8 cellular contexts compared by ENCODE assay signal in genomic region chr11:126304457-126305072, GRCh38. TPM values are rescaled to one million over a fixed set of nuclear protein-coding genes. Genes with fewer than 3 reads are reported as not detected.
A peak's percentile ranks its signal among the peaks of the same experiment; 100 is the strongest.
DNase-seq lines count a peak whose midpoint lies in the region; ATAC-seq and TF ChIP-seq lines count a peak whose summit lies in the region.

No MANE protein-coding gene starts in this region.

- peaks cover 54% of the 10 kb centered on the region for H3K36me3 Mint-ChIP-seq in nephron progenitor cell (ENCODE audit: low read depth)

- peak overlapping the region; percentile 91 for H3K4me3 Mint-ChIP-seq in nephron progenitor cell

- H3K27ac Mint-ChIP-seq in nephron progenitor cell: peak overlapping the region; percentile 89

- peaks cover 12% of the 10 kb centered on the region for H3K9me3 Mint-ChIP-seq in nephron progenitor cell

- CTCF ChIA-PET in AG04450 (lab: Charles Lee) (interaction anchor here (1.1 to 3.0 kb wide), 3 partner anchors 14 to 412 kb away, joined by 4 to 19 read pairs (median 4); no protein-coding TSS in a partner anchor), Panc1 (lab: Charles Lee) (interaction anchor here (1.1 kb wide), 1 partner anchor 51 kb away, joined by 4 read pairs; the partner anchor contains the start of gene ST3GAL4)

- H3K27me3 ChIP-seq in AG04450 (ENCODE audit: control insufficient read depth, insufficient read depth, low read length) (no peaks in the 10 kb centered on the region), Panc1 (ENCODE audit: control insufficient read depth, insufficient read depth, low read length) (no peaks in the 10 kb centered on the region), endocrine pancreas (ENCODE audit: control insufficient read depth, insufficient read depth, low read length) (no peaks in the 10 kb centered on the region)

- peak overlapping the region; percentile 21 for H3K27ac ChIP-seq in AG04450 (ENCODE audit: low read depth, low read length)
- H3K27ac ChIP-seq in Panc1 (ENCODE audit: low read length): peak overlapping the region; percentile 98

- no peak for DNase-seq in AG04450 (ENCODE audit: low read depth, low spot score)
- DNase-seq in Panc1 (ENCODE audit: low read depth, low spot score): no peak
- DNase-seq in nephron progenitor cell: no peak
- no peak for DNase-seq in SKM-1 treated with dmso at 0.1 percent for 144 hours (lab: John Stamatoyannopoulos, UW; ENCODE audit: unreplicated experiment)
- DNase-seq in NCI-H2196 (lab: John Stamatoyannopoulos, UW; ENCODE audit: unreplicated experiment): no peak

- peaks cover 2% of the 10 kb centered on the region for H3K27me3 Mint-ChIP-seq in nephron progenitor cell (ENCODE audit: low read depth, poor library complexity)

- peaks cover 37% of the 10 kb centered on the region for H3K4me1 Mint-ChIP-seq in nephron progenitor cell

- H3K36me3 ChIP-seq in Panc1 (ENCODE audit: control insufficient read depth, insufficient read depth, low read length): no peaks in the 10 kb centered on the region
- H3K36me3 ChIP-seq in endocrine pancreas (ENCODE audit: control insufficient read depth, insufficient read depth, low read length): no peaks in the 10 kb centered on the region

- in situ Hi-C loops in Panc1 (cut with HindIII; ENCODE audit: low pct_unique_long_range_greater_than_20kb, low sequenced_read_pairs): no loop called here

- peaks cover 3% of the 10 kb centered on the region; the same call in 1 of the 2 replicates for H3K9me3 ChIP-seq in AG04450 (ENCODE audit: control insufficient read depth, insufficient read depth, low read length)
- no peaks in the 10 kb centered on the region for H3K9me3 ChIP-seq in Panc1 (ENCODE audit: control insufficient read depth, insufficient read depth, low read depth, low read length)
- H3K9me3 ChIP-seq in endocrine pancreas (ENCODE audit: control insufficient read depth, low read length): no peaks in the 10 kb centered on the region

- intact Hi-C loops in Panc1 (cut with micrococcal nuclease; ENCODE audit: unreplicated experiment): no loop called here

- POLR2A ChIA-PET in AG04450 (lab: Yijun Ruan, JAX): interaction anchor here (0.6 to 1.0 kb wide), 5 partner anchors 11 to 164 kb away, joined by 3 to 14 read pairs (median 3); no protein-coding TSS in a partner anchor
- POLR2A ChIA-PET in Panc1 (lab: Charles Lee): no interaction called here

- H3K4me1 ChIP-seq in Panc1 (ENCODE audit: control insufficient read depth, insufficient read depth, low read length) (peaks cover 7% of the 10 kb centered on the region; the same call in 1 of the 2 replicates), endocrine pancreas (ENCODE audit: control insufficient read depth, insufficient read depth, low read length) (no peaks in the 10 kb centered on the region)

- BruUV-seq in Panc1 (replicated peaks; lab: Mats Ljungman, UMichigan): TSS peak; percentile 74

- TF ChIP-seq CTCF in AG04450 (IDR thresholded peaks at IDR 0.05; ENCODE audit: low read depth, low read length): no peak
- no peak for TF ChIP-seq CTCF in Panc1 (IDR thresholded peaks at IDR 0.05)
- no peak for TF ChIP-seq CTCF in nephron progenitor cell (IDR thresholded peaks at IDR 0.05)

- peak; percentile 31 for ATAC-seq in GM21447 (IDR thresholded peaks at IDR 0.05; ENCODE audit: unreplicated experiment)
- ATAC-seq in Panc1: peak; percentile 18
- no peak for ATAC-seq in HG02840 (IDR thresholded peaks at IDR 0.05; ENCODE audit: low FRiP score, unreplicated experiment)

- H3K9ac ChIP-seq in endocrine pancreas (ENCODE audit: control insufficient read depth, insufficient read depth, low read length): peak overlapping the region; percentile 91

- peak overlapping the region; percentile 92 for H3K4me3 ChIP-seq in AG04450 (ENCODE audit: low read depth, low read length)
- H3K4me3 ChIP-seq in Panc1 (ENCODE audit: low read depth in 2 of 2, low read length in 2 of 2): peak overlapping the region; percentile 72 to 75
- peak overlapping the region; percentile 90 for H3K4me3 ChIP-seq in endocrine pancreas (ENCODE audit: control insufficient read depth, insufficient read depth, low read length)

RNA-seq across cellular contexts. Expression of gene DCPS, which starts 0.7 kb away (rescaled TPM):
- 20.4 and 24.3 TPM in 2 replicates for polyA plus RNA-seq in AG04450 (2011; rRNA removed)
- polyA minus RNA-seq in AG04450 (2011; rRNA and poly(A)+ RNA removed): 13.2 and 13.9 TPM in 2 replicates
- 34.8 TPM for total RNA-seq in Panc1 (2021; ENCODE audit: unreplicated experiment)
- polyA plus RNA-seq in Panc1 (2012; ENCODE audit: insufficient read length): 52.2 TPM

RNA-seq across cellular contexts. Expression of gene TIRAP, which starts 21.7 kb away (rescaled TPM):
- polyA plus RNA-seq in AG04450 (2011; rRNA removed): 4.9 and 8.0 TPM in 2 replicates
- 8.8 and 12.9 TPM in 2 replicates for polyA minus RNA-seq in AG04450 (2011; rRNA and poly(A)+ RNA removed)
- total RNA-seq in Panc1 (2021; ENCODE audit: unreplicated experiment): 19.3 TPM
- 14.4 TPM for polyA plus RNA-seq in Panc1 (2012; ENCODE audit: insufficient read length)

RNA-seq across cellular contexts. Expression of gene FOXRED1, which starts 35.6 kb away (rescaled TPM):
- 10.2 and 12.0 TPM in 2 replicates for polyA plus RNA-seq in AG04450 (2011; rRNA removed)
- 8.6 and 9.0 TPM in 2 replicates for polyA minus RNA-seq in AG04450 (2011; rRNA and poly(A)+ RNA removed)
- total RNA-seq in Panc1 (2021; ENCODE audit: unreplicated experiment): 44.8 TPM
- 30.2 TPM for polyA plus RNA-seq in Panc1 (2012; ENCODE audit: insufficient read length)

RNA-seq across cellular contexts. Expression of gene SRPRA, which starts 35.9 kb away (rescaled TPM):
- 124 and 132 TPM in 2 replicates for polyA plus RNA-seq in AG04450 (2011; rRNA removed)
- 120 and 135 TPM in 2 replicates for polyA minus RNA-seq in AG04450 (2011; rRNA and poly(A)+ RNA removed)
- 149 TPM for total RNA-seq in Panc1 (2021; ENCODE audit: unreplicated experiment)
- 135 TPM for polyA plus RNA-seq in Panc1 (2012; ENCODE audit: insufficient read length)

RNA-seq across cellular contexts. Expression of gene ST3GAL4, which starts 50.9 kb away (rescaled TPM):
- 13.1 and 15.3 TPM in 2 replicates for polyA plus RNA-seq in AG04450 (2011; rRNA removed)
- polyA minus RNA-seq in AG04450 (2011; rRNA and poly(A)+ RNA removed): 15.7 and 19.3 TPM in 2 replicates
- 56.6 TPM for total RNA-seq in Panc1 (2021; ENCODE audit: unreplicated experiment)
- 51.1 TPM for polyA plus RNA-seq in Panc1 (2012; ENCODE audit: insufficient read length)
